In genomic region chr5:99878830-99879229, GRCh38 we compare ENCODE assay signal across 13 cellular contexts.
"Had no signal": no experiment of that assay in that cellular context is flagged by ENCODE, and none has a peak within 500 bp of the region (broad histone marks: within the 10 kb centered on the region; RNA-seq: fewer than 3 reads in every experiment).

No MANE protein-coding gene starts in this region.

- H3K4me1 ChIP-seq: colonic mucosa, tibial artery had no signal

- H3K27me3 ChIP-seq: colonic mucosa, tibial artery had no signal

- H3K9me3 Mint-ChIP-seq: stimulated activated naive CD8-positive, alpha-beta T cell treated with anti-CD3 and anti-CD28 coated beads, Interleukin-15, Interleukin-2, amounts not matched to agents 100 ng/mL and 50 ng/mL, for 24 hours had no signal

- H3K27ac ChIP-seq: colonic mucosa, tibial artery had no signal

- H3K36me3 ChIP-seq: colonic mucosa, tibial artery had no signal

- H3K27ac Mint-ChIP-seq: naive thymus-derived CD8-positive, alpha-beta T cell; stimulated activated naive CD8-positive, alpha-beta T cell treated with anti-CD3 and anti-CD28 coated beads, Interleukin-15, Interleukin-2, amounts not matched to agents 100 ng/mL and 50 ng/mL, for 24 hours had no signal

- DNase-seq: cerebellar nuclear complex; colonic mucosa; dermis blood vessel endothelial cell; islet precursor cell; mucosa of descending colon; naive thymus-derived CD8-positive, alpha-beta T cell; small intestine; stimulated activated CD4-positive, alpha-beta T cell treated with anti-CD3 and anti-CD28 coated beads, Interleukin-12 subunit alpha, Interleukin-12 subunit beta, amount 100 ng/mL, for 4 hours; stimulated activated CD4-positive, alpha-beta T cell treated with anti-CD3 and anti-CD28 coated beads, Interleukin-2, amount 100 ng/mL, for 48 hours; tibial artery had no signal

- H3K4me3 ChIP-seq: colonic mucosa, mucosa of descending colon, tibial artery had no signal

- H3K27me3 Mint-ChIP-seq: stimulated activated naive CD8-positive, alpha-beta T cell treated with anti-CD3 and anti-CD28 coated beads, Interleukin-15, Interleukin-2, amounts not matched to agents 100 ng/mL and 50 ng/mL, for 24 hours had no signal

- H3K4me3 Mint-ChIP-seq: naive thymus-derived CD8-positive, alpha-beta T cell; stimulated activated naive CD8-positive, alpha-beta T cell treated with anti-CD3 and anti-CD28 coated beads, Interleukin-15, Interleukin-2, amounts not matched to agents 100 ng/mL and 50 ng/mL, for 24 hours had no signal

- H3K4me1 Mint-ChIP-seq: naive thymus-derived CD8-positive, alpha-beta T cell had no signal

- H3K9me3 ChIP-seq: colonic mucosa, mucosa of descending colon, tibial artery had no signal

- H3K36me3 Mint-ChIP-seq: naive thymus-derived CD8-positive, alpha-beta T cell had no signal

- ATAC-seq: left lobe of liver; mucosa of descending colon; naive thymus-derived CD8-positive, alpha-beta T cell; right cardiac atrium had no signal
